17 cellular contexts compared by ENCODE assay signal in genomic region chr12:92421042-92421441, GRCh38.
DNase-seq lines count a peak whose midpoint lies in the region; ATAC-seq, FAIRE-seq and TF ChIP-seq lines count a peak whose summit lies in the region.
"Had no signal": no experiment of that assay in that cellular context is flagged by ENCODE, and none has a peak within 500 bp of the region (broad histone marks: within the 10 kb centered on the region; RNA-seq: fewer than 3 reads in every experiment).

No MANE protein-coding gene starts in this region.

- FAIRE-seq in GM12892 (lab: Jason Lieb, UNC) = peak; percentile 68
- FAIRE-seq: G401.6 had no signal

- peak; percentile 45 for ATAC-seq in GM21367 (IDR thresholded peaks at IDR 0.05; ENCODE audit: unreplicated experiment)
- peak; percentile 21 for ATAC-seq in activated T-helper 17 cell treated with anti-CD3 and anti-CD28 coated beads, Interleukin-2, amount 50 U/mL, for 72 hours (replicated peaks)
- ATAC-seq in GM21619 (IDR thresholded peaks at IDR 0.05; ENCODE audit: unreplicated experiment) = no peak

- TF ChIP-seq POLR2A in GM12892 (IDR thresholded peaks at IDR 0.05; ENCODE audit: low read depth, low read length) = no peak

- H3K79me2 ChIP-seq in osteoblast (ENCODE audit: insufficient read depth, low read length) = no peaks in the 10 kb centered on the region

- H3K4me3 Mint-ChIP-seq in activated T-helper 17 cell treated with anti-CD3 and anti-CD28 coated beads, Interleukin-2, amount 50 U/mL, for 72 hours = no peak overlapping the region

- H3K4me2 ChIP-seq in osteoblast (ENCODE audit: insufficient read depth, low read length) = no peak overlapping the region
- H3K4me2 ChIP-seq: BLaER1 treated with 17β-estradiol and CSF1 and Interleukin-3, amounts not matched to agents 10 nM and 100 nM had no signal

- no peaks in the 10 kb centered on the region for H3K27me3 Mint-ChIP-seq in activated T-helper 17 cell treated with anti-CD3 and anti-CD28 coated beads, Interleukin-2, amount 50 U/mL, for 72 hours

- no peak for DNase-seq in GM12892 (ENCODE audit: insufficient read length)
- no peak for DNase-seq in osteoblast (ENCODE audit: insufficient read length, low spot score, missing footprints)
- no peak for DNase-seq in caudate nucleus (lab: John Stamatoyannopoulos, UW)
- no peak for DNase-seq in stimulated activated CD4-positive, alpha-beta T cell treated with anti-CD3 and anti-CD28 coated beads, Interleukin-15, amount 100 ng/mL, for 24 hours
- DNase-seq: ACHN, H7, NCI-H1105 treated with DMSO at 0.1 percent for 48 hours, NCI-H2029 treated with DMSO at 0.1 percent for 48 hours, NCI-H2171, NCI-H345, NCI-H524, SHP77 had no signal

- peak overlapping the region; percentile 31 for H3K27ac ChIP-seq in osteoblast (ENCODE audit: low read depth, low read length)
- no peak overlapping the region for H3K27ac ChIP-seq in caudate nucleus (ENCODE audit: low read depth, low read length)
- H3K27ac ChIP-seq: BLaER1 treated with 17β-estradiol and CSF1 and Interleukin-3, amounts not matched to agents 10 nM and 100 nM had no signal

- peaks cover 13% of the 10 kb centered on the region for H3K4me1 Mint-ChIP-seq in activated T-helper 17 cell treated with anti-CD3 and anti-CD28 coated beads, Interleukin-2, amount 50 U/mL, for 72 hours

- no peak overlapping the region for H2AFZ ChIP-seq in osteoblast (ENCODE audit: low read length)

- no peaks in the 10 kb centered on the region for H3K36me3 Mint-ChIP-seq in activated T-helper 17 cell treated with anti-CD3 and anti-CD28 coated beads, Interleukin-2, amount 50 U/mL, for 72 hours (ENCODE audit: low read depth)

- H3K9me3 ChIP-seq in osteoblast (ENCODE audit: low read depth, low read length) = no peaks in the 10 kb centered on the region
- H3K9me3 ChIP-seq: BLaER1 treated with 17β-estradiol and CSF1 and Interleukin-3, amounts not matched to agents 10 nM and 100 nM had no signal

- no peaks in the 10 kb centered on the region for H4K20me1 ChIP-seq in osteoblast (ENCODE audit: insufficient read depth, low read length)
- H4K20me1 ChIP-seq: BLaER1 treated with 17β-estradiol and CSF1 and Interleukin-3, amounts not matched to agents 10 nM and 100 nM had no signal

- H3K36me3 ChIP-seq in osteoblast (ENCODE audit: insufficient read depth, low read length) = no peaks in the 10 kb centered on the region
- H3K36me3 ChIP-seq: BLaER1 treated with 17β-estradiol and CSF1 and Interleukin-3, amounts not matched to agents 10 nM and 100 nM had no signal

- no peak overlapping the region for H3K4me3 ChIP-seq in osteoblast (ENCODE audit: insufficient read depth, low read length)
- H3K4me3 ChIP-seq: BLaER1 treated with 17β-estradiol and CSF1 and Interleukin-3, amounts not matched to agents 10 nM and 100 nM had no signal

- no peak for TF ChIP-seq CTCF in osteoblast (IDR thresholded peaks at IDR 0.05; ENCODE audit: extremely low read depth, low read depth, low read length)

- H3K27ac Mint-ChIP-seq in activated T-helper 17 cell treated with anti-CD3 and anti-CD28 coated beads, Interleukin-2, amount 50 U/mL, for 72 hours = no peak overlapping the region

- no peaks in the 10 kb centered on the region for H3K27me3 ChIP-seq in osteoblast (ENCODE audit: insufficient read depth, low read length)
- H3K27me3 ChIP-seq: BLaER1 treated with 17β-estradiol and CSF1 and Interleukin-3, amounts not matched to agents 10 nM and 100 nM had no signal

- H3K9me3 Mint-ChIP-seq in activated T-helper 17 cell treated with anti-CD3 and anti-CD28 coated beads, Interleukin-2, amount 50 U/mL, for 72 hours = peaks cover 4% of the 10 kb centered on the region

- peaks cover 5% of the 10 kb centered on the region for H3K4me1 ChIP-seq in osteoblast (ENCODE audit: insufficient read depth, low read length)
